ENCODE assay signal across 22 cellular contexts in the genomic region with DNA sequence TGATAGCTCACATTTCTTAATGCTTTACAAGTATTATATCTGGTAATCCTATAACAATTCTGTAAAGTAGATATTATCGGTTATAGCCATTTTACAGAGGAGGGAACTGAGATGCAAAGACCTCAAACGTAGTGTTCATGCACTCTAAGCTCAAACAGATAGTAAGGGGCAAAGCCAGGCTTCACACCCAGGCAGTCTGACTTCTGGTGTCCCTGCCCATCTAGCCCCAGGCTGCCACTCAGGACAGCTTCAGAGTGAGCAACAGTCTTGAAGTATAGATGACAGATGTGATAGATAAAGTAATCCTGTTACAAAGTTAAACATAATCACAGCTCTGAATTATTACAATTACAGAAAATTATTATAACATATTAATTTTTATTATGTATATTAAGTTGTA. TPM values are rescaled to one million over a fixed set of nuclear protein-coding genes. Genes with fewer than 3 reads are reported as not detected.
DNase-seq lines count a peak whose midpoint lies in the region; ATAC-seq and FAIRE-seq lines count a peak whose summit lies in the region.
"Had no signal": no experiment of that assay in that cellular context is flagged by ENCODE, and none has a peak within 500 bp of the region (broad histone marks: within the 10 kb centered on the region; RNA-seq: fewer than 3 reads in every experiment).

No MANE protein-coding gene starts in this region.

- H3K9me3 Mint-ChIP-seq in activated T-cell treated with anti-CD3 and anti-CD28 coated beads, Interleukin-2, amount 50 U/mL, for 4 hours: no peaks in the 10 kb centered on the region
- no peaks in the 10 kb centered on the region for H3K9me3 Mint-ChIP-seq in activated CD8-positive, alpha-beta T cell treated with anti-CD3 and anti-CD28 coated beads, Interleukin-2, amount 10 ng/mL, durations not matched to agents 7 days and 5 days (ENCODE audit: insufficient read depth)
- no peaks in the 10 kb centered on the region for H3K9me3 Mint-ChIP-seq in naive thymus-derived CD8-positive, alpha-beta T cell
- H3K9me3 Mint-ChIP-seq: memory B cell, naive B cell had no signal

- no peaks in the 10 kb centered on the region for H3K36me3 Mint-ChIP-seq in activated T-cell treated with anti-CD3 and anti-CD28 coated beads, Interleukin-2, amount 50 U/mL, for 4 hours (ENCODE audit: insufficient read depth)
- no peaks in the 10 kb centered on the region for H3K36me3 Mint-ChIP-seq in activated CD8-positive, alpha-beta T cell treated with anti-CD3 and anti-CD28 coated beads, Interleukin-2, amount 10 ng/mL, durations not matched to agents 7 days and 5 days (ENCODE audit: low read depth)
- H3K36me3 Mint-ChIP-seq in naive thymus-derived CD8-positive, alpha-beta T cell: no peaks in the 10 kb centered on the region
- H3K36me3 Mint-ChIP-seq: memory B cell, naive B cell had no signal

- POLR2A ChIA-PET in activated CD8-positive, alpha-beta T cell treated with anti-CD3 and anti-CD28 coated beads, Interleukin-2, amount 10 ng/mL, durations not matched to agents 7 days and 5 days (lab: Charles Lee): interaction anchor here (1.6 to 2.8 kb wide), 2 partner anchors 19 to 35 kb away, joined by 5 to 28 read pairs; a partner anchor contains a TSS
- POLR2A ChIA-PET in naive thymus-derived CD8-positive, alpha-beta T cell (lab: Charles Lee): interaction anchor here (1.6 to 34.0 kb wide), 2 partner anchors 26 to 66 kb away, joined by 4 to 1192 read pairs; a partner anchor contains a TSS

- peak overlapping the region; percentile 2 for H3K4me3 Mint-ChIP-seq in activated T-cell treated with anti-CD3 and anti-CD28 coated beads, Interleukin-2, amount 50 U/mL, for 4 hours
- H3K4me3 Mint-ChIP-seq in activated CD8-positive, alpha-beta T cell treated with anti-CD3 and anti-CD28 coated beads, Interleukin-2, amount 10 ng/mL, durations not matched to agents 7 days and 5 days: no peak overlapping the region
- peak overlapping the region in 1 of 10 donors; percentile 9 for H3K4me3 Mint-ChIP-seq in naive thymus-derived CD8-positive, alpha-beta T cell
- H3K4me3 Mint-ChIP-seq: memory B cell, naive B cell had no signal

- CTCF ChIA-PET in activated CD8-positive, alpha-beta T cell treated with anti-CD3 and anti-CD28 coated beads, Interleukin-2, amount 10 ng/mL, durations not matched to agents 7 days and 5 days (lab: Charles Lee): interaction anchor here (1.4 to 13.6 kb wide), 16 partner anchors 13 to 180 kb away, joined by 4 to 336 read pairs (median 16); a partner anchor contains a TSS

- ATAC-seq in activated T-cell treated with anti-CD3 and anti-CD28 coated beads, Interleukin-2, amount 50 U/mL, for 4 hours: no peak
- ATAC-seq in activated CD8-positive, alpha-beta T cell treated with anti-CD3 and anti-CD28 coated beads, Interleukin-2, amount 10 ng/mL, durations not matched to agents 7 days and 5 days: no peak
- no peak for ATAC-seq in naive thymus-derived CD8-positive, alpha-beta T cell

- no peak for DNase-seq in activated T-cell treated with anti-CD3 and anti-CD28 coated beads, Interleukin-2, amount 50 U/mL, for 4 hours
- DNase-seq in activated T-cell treated with anti-CD3 and anti-CD28 coated beads for 4 hours: no peak
- no peak for DNase-seq in GM19239 (ENCODE audit: insufficient read length, low spot score)
- DNase-seq in activated CD8-positive, alpha-beta T cell treated with anti-CD3 and anti-CD28 coated beads, Interleukin-2, amount 10 ng/mL, durations not matched to agents 7 days and 5 days: no peak
- no peak for DNase-seq in naive thymus-derived CD8-positive, alpha-beta T cell
- DNase-seq in RKO (ENCODE audit: low spot score): no peak
- no peak for DNase-seq in NAMALWA (ENCODE audit: low spot score)
- DNase-seq in HCEC 1CT: no peak
- DNase-seq: activated effector memory CD4-positive, alpha-beta T cell treated with Interleukin-2 at 50 U/mL for 16 hours; cerebellar nuclear complex; COR-L47; kidney glomerular epithelial cell; naive B cell; NCI-H146; NCI-H2227 treated with DMSO at 0.1 percent for 48 hours; NK-92 treated with Interleukin-12 subunit alpha and Interleukin-12 subunit beta, amount 100 ng/mL, for 24 hours; stimulated activated CD8-positive, alpha-beta memory T cell treated with anti-CD3 and anti-CD28 coated beads, Interleukin-4, amount 100 ng/mL, for 48 hours had no signal

- H3K27me3 Mint-ChIP-seq in activated T-cell treated with anti-CD3 and anti-CD28 coated beads, Interleukin-2, amount 50 U/mL, for 4 hours (ENCODE audit: low read depth): no peaks in the 10 kb centered on the region
- H3K27me3 Mint-ChIP-seq in activated CD8-positive, alpha-beta T cell treated with anti-CD3 and anti-CD28 coated beads, Interleukin-2, amount 10 ng/mL, durations not matched to agents 7 days and 5 days (ENCODE audit: low read depth): no peaks in the 10 kb centered on the region
- H3K27me3 Mint-ChIP-seq in naive thymus-derived CD8-positive, alpha-beta T cell: no peaks in the 10 kb centered on the region
- H3K27me3 Mint-ChIP-seq: memory B cell, naive B cell had no signal

- peak overlapping the region; percentile 88 for H3K27ac Mint-ChIP-seq in activated CD8-positive, alpha-beta T cell treated with anti-CD3 and anti-CD28 coated beads, Interleukin-2, amount 10 ng/mL, durations not matched to agents 7 days and 5 days
- peak overlapping the region in 8 of 10 donors; percentile 4 to 94 (median 58) for H3K27ac Mint-ChIP-seq in naive thymus-derived CD8-positive, alpha-beta T cell
- H3K27ac Mint-ChIP-seq: memory B cell, progenitor cell of endocrine pancreas had no signal

- peaks cover 70% of the 10 kb centered on the region for H3K4me1 Mint-ChIP-seq in activated T-cell treated with anti-CD3 and anti-CD28 coated beads, Interleukin-2, amount 50 U/mL, for 4 hours (ENCODE audit: low read depth)
- peaks cover 71% of the 10 kb centered on the region for H3K4me1 Mint-ChIP-seq in activated CD8-positive, alpha-beta T cell treated with anti-CD3 and anti-CD28 coated beads, Interleukin-2, amount 10 ng/mL, durations not matched to agents 7 days and 5 days (ENCODE audit: low read depth)
- H3K4me1 Mint-ChIP-seq in naive thymus-derived CD8-positive, alpha-beta T cell: peaks cover 22 to 69% (median 57%) of the 10 kb centered on the region in 4 donors

- FAIRE-seq in GM19239 (lab: Jason Lieb, UNC): peak; percentile 48
- FAIRE-seq: astrocyte had no signal

RNA-seq across cellular contexts. Expression of a gene that starts 6.2 kb away (rescaled TPM):
- total RNA-seq in activated T-cell treated with anti-CD3 and anti-CD28 coated beads, Interleukin-2, amount 50 U/mL, for 4 hours: 100 to 1,000 TPM in 1 of 3 donors, 10 to 100 TPM in 2; 59.0 to 109 (median 85.2) TPM
- total RNA-seq in activated CD8-positive, alpha-beta T cell treated with anti-CD3 and anti-CD28 coated beads, Interleukin-2, amount 10 ng/mL, durations not matched to agents 7 days and 5 days: 100 to 1,000 TPM; 319 to 322 TPM
- 100 to 1,000 TPM; 701 to 717 TPM for total RNA-seq in naive thymus-derived CD8-positive, alpha-beta T cell
- 100 to 1,000 TPM; 333 to 540 (median 423) TPM for polyA plus RNA-seq in naive thymus-derived CD8-positive, alpha-beta T cell
- total RNA-seq: astrocyte, progenitor cell of endocrine pancreas had no signal
- polyA plus RNA-seq: smooth muscle cell had no signal

RNA-seq across cellular contexts. Expression of a gene that starts 34.7 kb away (rescaled TPM):
- total RNA-seq in activated T-cell treated with anti-CD3 and anti-CD28 coated beads, Interleukin-2, amount 50 U/mL, for 4 hours: 1 to 10 TPM; 1.6 to 2.1 (median 1.7) TPM
- total RNA-seq in activated CD8-positive, alpha-beta T cell treated with anti-CD3 and anti-CD28 coated beads, Interleukin-2, amount 10 ng/mL, durations not matched to agents 7 days and 5 days: 1 to 10 TPM; 2.5 to 2.6 TPM
- total RNA-seq in naive thymus-derived CD8-positive, alpha-beta T cell: 1 to 10 TPM; 1.7 to 1.8 TPM
- polyA plus RNA-seq in naive thymus-derived CD8-positive, alpha-beta T cell: under 1 TPM; 0.30 to 0.88 (median 0.55) TPM

RNA-seq across cellular contexts. Expression of a gene that starts 45.0 kb away (rescaled TPM):
- 1 to 10 TPM; 2.6 to 8.7 (median 2.7) TPM for total RNA-seq in activated T-cell treated with anti-CD3 and anti-CD28 coated beads, Interleukin-2, amount 50 U/mL, for 4 hours
- not detected for total RNA-seq in activated CD8-positive, alpha-beta T cell treated with anti-CD3 and anti-CD28 coated beads, Interleukin-2, amount 10 ng/mL, durations not matched to agents 7 days and 5 days
- total RNA-seq in naive thymus-derived CD8-positive, alpha-beta T cell: not detected
- polyA plus RNA-seq in naive thymus-derived CD8-positive, alpha-beta T cell: under 1 TPM in 1 of 3 donors, not detected in 2; 0.30 TPM
- total RNA-seq: astrocyte, frontal cortex, progenitor cell of endocrine pancreas, smooth muscle cell had no signal
- polyA plus RNA-seq: smooth muscle cell had no signal

RNA-seq across cellular contexts. Expression of a gene that starts 56.3 kb away (rescaled TPM):
- total RNA-seq in activated T-cell treated with anti-CD3 and anti-CD28 coated beads, Interleukin-2, amount 50 U/mL, for 4 hours: under 1 TPM; 0.11 to 0.15 (median 0.13) TPM
- under 1 TPM; 0.16 to 0.21 TPM for total RNA-seq in activated CD8-positive, alpha-beta T cell treated with anti-CD3 and anti-CD28 coated beads, Interleukin-2, amount 10 ng/mL, durations not matched to agents 7 days and 5 days
- 1 to 10 TPM; 2.4 to 2.6 TPM for total RNA-seq in naive thymus-derived CD8-positive, alpha-beta T cell
- polyA plus RNA-seq in naive thymus-derived CD8-positive, alpha-beta T cell: 1 to 10 TPM in 1 of 3 donors, under 1 TPM in 2; 0.49 to 2.1 (median 0.86) TPM
